ENCODE assay signal across 21 cellular contexts in genomic region chr3:114147281-114147680, GRCh38. TPM values are rescaled to one million over a fixed set of nuclear protein-coding genes. Genes with fewer than 3 reads are reported as not detected.
DNase-seq lines count a peak whose midpoint lies in the region; ATAC-seq, FAIRE-seq and TF ChIP-seq lines count a peak whose summit lies in the region.
"Had no signal": no experiment of that assay in that cellular context is flagged by ENCODE, and none has a peak within 500 bp of the region (broad histone marks: within the 10 kb centered on the region; RNA-seq: fewer than 3 reads in every experiment).

No MANE protein-coding gene starts in this region.

- H3K36me3 Mint-ChIP-seq in GM23338 (ENCODE audit: low read depth): no peaks in the 10 kb centered on the region

- no peak for TF ChIP-seq EP300 in H1 (IDR thresholded peaks at IDR 0.05; ENCODE audit: borderline replicate concordance in 1 of 2, low read depth in 2 of 2, low read length in 2 of 2)

- TF ChIP-seq POLR2A in H1 (IDR thresholded peaks at IDR 0.05; ENCODE audit: control extremely low read depth in 1 of 2, low read depth in 2 of 2, low read length in 2 of 2): no peak

- H3K14ac ChIP-seq in H1 (ENCODE audit: insufficient read length): no peak overlapping the region

- no peak overlapping the region for H4K5ac ChIP-seq in H1 (ENCODE audit: insufficient read length, low read depth, low read length)

- H3K4me2 ChIP-seq in GM23338 (no peak overlapping the region), H1 (ENCODE audit: insufficient read depth in 1 of 2, low read depth in 2 of 2, low read length in 2 of 2) (no peak overlapping the region)
- H3K4me2 ChIP-seq: BLaER1 treated with 17β-estradiol and CSF1 and Interleukin-3, amounts not matched to agents 10 nM and 100 nM had no signal

- H4K20me1 ChIP-seq in GM23338 (replicated peaks; ENCODE audit: insufficient read depth) (no peaks in the 10 kb centered on the region), H1 (replicated peaks in 1 of 2; ENCODE audit: control insufficient read depth in 1 of 2, insufficient read depth in 2 of 2, low read length in 2 of 2) (no peaks in the 10 kb centered on the region)
- H4K20me1 ChIP-seq: BLaER1 treated with 17β-estradiol and CSF1 and Interleukin-3, amounts not matched to agents 10 nM and 100 nM had no signal

- peak; percentile 84 for ATAC-seq in GM23338
- no peak for ATAC-seq in GM21381 (IDR thresholded peaks at IDR 0.05; ENCODE audit: unreplicated experiment)
- no peak for ATAC-seq in aorta (ENCODE audit: low FRiP score)

- H3K9me3 Mint-ChIP-seq in GM23338: no peaks in the 10 kb centered on the region; the same call in 2 of the 3 replicates
- H3K9me3 Mint-ChIP-seq: CD8-positive, alpha-beta memory T cell had no signal

- H3F3A ChIP-seq in GM23338 (replicated peaks; ENCODE audit: low read depth): no peaks in the 10 kb centered on the region

- H2BK15ac ChIP-seq in H1 (ENCODE audit: low read length): 0 out of 2 replicates have a peak overlapping the region, but pooled peaks have one; percentile 47

- 84% methylated on average over 9 of the region's 9 CpGs; no CpG with 5 or more reads in 1 of the 2 experiments for WGBS in H1 (ENCODE audit: extremely low coverage in 1 of 2, insufficient coverage in 1 of 2, insufficient read length in 1 of 2, insufficient replicate concordance in 2 of 2, low coverage in 1 of 2, low lambda C conversion rate in 2 of 2, missing lambda C conversion rate in 1 of 2), 2 experiments
- 92 to 94% methylated on average over 9 of the region's 9 CpGs for whole genome bisulfite sequencing in aorta, 2 donors

- H3K4me1 Mint-ChIP-seq in GM23338: peaks cover 23% of the 10 kb centered on the region

- H3K9me2 ChIP-seq in GM23338 (ENCODE audit: insufficient read depth): no peaks in the 10 kb centered on the region; the same call in 1 of the 2 replicates

- H3K9ac ChIP-seq in H1 (replicated peaks in 1 of 4; ENCODE audit: extremely low read depth in 1 of 4, low read depth in 3 of 4, low read length in 3 of 4): no peak overlapping the region
- H3K9ac ChIP-seq: BLaER1 treated with 17β-estradiol and CSF1 and Interleukin-3, amounts not matched to agents 10 nM and 100 nM had no signal

- no peak overlapping the region for H3K23ac ChIP-seq in H1 (ENCODE audit: insufficient read length)

- intact Hi-C loops in aorta (cut with DNase I): loop anchor here in 1 of 2 donors (5.0 kb wide), 2 partner anchors 65 to 400 kb away; partner anchors contain the start of genes ATP6V1A and NAA50

- H3K27me3 ChIP-seq in GM23338 (ENCODE audit: insufficient read depth) (no peaks in the 10 kb centered on the region), H1 (replicated peaks in 1 of 4; ENCODE audit: control insufficient read depth in 3 of 4, extremely low read depth in 1 of 4, insufficient read depth in 3 of 4, low read length in 3 of 4) (no peaks in the 10 kb centered on the region; a peak in 1 of 7 replicates), aorta (ENCODE audit: control insufficient read depth in 1 of 2, insufficient read depth in 2 of 2, low read length in 1 of 2) (no peaks in the 10 kb centered on the region)
- H3K27me3 ChIP-seq: BLaER1 treated with 17β-estradiol and CSF1 and Interleukin-3, amounts not matched to agents 10 nM and 100 nM; MG63 had no signal

- TF ChIP-seq RAD21 in H1 (IDR thresholded peaks at IDR 0.05 in 1 of 2, conservative IDR thresholded peaks at IDR 0.05 in 1 of 2; ENCODE audit: low read depth in 2 of 2, low read length in 2 of 2): peak; percentile 37 to 54

- no peak overlapping the region for H3K4me3 ChIP-seq in GM23338
- no peak overlapping the region for H3K4me3 ChIP-seq in H1 (ENCODE audit: extremely low read depth in 1 of 4, insufficient read depth in 2 of 4, low read depth in 3 of 4, low read length in 4 of 4)
- H3K4me3 ChIP-seq in aorta (ENCODE audit: low read length in 2 of 2): no peak overlapping the region
- H3K4me3 ChIP-seq: BLaER1 treated with 17β-estradiol and CSF1 and Interleukin-3, amounts not matched to agents 10 nM and 100 nM; MG63 had no signal

- no peak overlapping the region for H3K27ac Mint-ChIP-seq in GM23338
- H3K27ac Mint-ChIP-seq: CD8-positive, alpha-beta memory T cell had no signal

- TF ChIP-seq CTCF in 22Rv1 (IDR thresholded peaks at IDR 0.05): peak; percentile 46
- peak; percentile 38 to 61 for TF ChIP-seq CTCF in GM23338 (conservative IDR thresholded peaks at IDR 0.05; ENCODE audit: low read depth in 2 of 2)
- TF ChIP-seq CTCF in H1 (IDR thresholded peaks at IDR 0.05; ENCODE audit: control extremely low read depth in 1 of 3, insufficient read depth in 1 of 3, low read depth in 1 of 3, low read length in 3 of 3): peak; percentile 43 to 55 (median 51); a peak in 3 of 4 replicates

- H4K8ac ChIP-seq in H1 (ENCODE audit: extremely low read depth, insufficient read depth, low read length): no peak overlapping the region

- H4K91ac ChIP-seq in H1 (replicated peaks; ENCODE audit: insufficient read length, low read length): no peak overlapping the region

- peak overlapping the region; percentile 72; the same call in 1 of the 2 replicates for H3K18ac ChIP-seq in H1 (ENCODE audit: extremely low read depth, low read length)

- H2BK5ac ChIP-seq in H1 (ENCODE audit: low read depth, low read length): no peak overlapping the region

- H3K79me1 ChIP-seq in H1 (ENCODE audit: low read depth, low read length): no peaks in the 10 kb centered on the region

- peak overlapping the region; percentile 80; the same call in 1 of the 2 replicates for H2BK12ac ChIP-seq in H1 (ENCODE audit: low read depth, low read length)

- no peak overlapping the region for H2BK120ac ChIP-seq in H1 (replicated peaks; ENCODE audit: low read depth, low read length)

- H2AK5ac ChIP-seq in H1 (ENCODE audit: low read depth, low read length): no peak overlapping the region

- H3K27me3 Mint-ChIP-seq in GM23338 (ENCODE audit: insufficient read depth, low read depth, poor library complexity): no peaks in the 10 kb centered on the region
- H3K27me3 Mint-ChIP-seq: CD8-positive, alpha-beta memory T cell had no signal

- H2BK20ac ChIP-seq in H1 (ENCODE audit: low read length): no peak overlapping the region; the same call in 1 of the 2 replicates

- no peaks in the 10 kb centered on the region for H3K36me3 ChIP-seq in GM23338 (ENCODE audit: insufficient read depth)
- no peaks in the 10 kb centered on the region for H3K36me3 ChIP-seq in H1 (ENCODE audit: control insufficient read depth in 2 of 4, insufficient read depth in 4 of 4, low read length in 3 of 4)
- H3K36me3 ChIP-seq in aorta (ENCODE audit: control insufficient read depth in 1 of 2, insufficient read depth in 2 of 2, low read length in 1 of 2): no peaks in the 10 kb centered on the region
- H3K36me3 ChIP-seq: BLaER1 treated with 17β-estradiol and CSF1 and Interleukin-3, amounts not matched to agents 10 nM and 100 nM; MG63 had no signal

- H3K27ac ChIP-seq in 22Rv1 (no peak overlapping the region), GM23338 (ENCODE audit: low read depth) (no peak overlapping the region), H1 (ENCODE audit: low read depth, low read length) (no peak overlapping the region), aorta (ENCODE audit: low read depth in 1 of 2, low read length in 2 of 2) (no peak overlapping the region)
- H3K27ac ChIP-seq: BLaER1 treated with 17β-estradiol and CSF1 and Interleukin-3, amounts not matched to agents 10 nM and 100 nM had no signal

- H3K9me3 ChIP-seq in H1 (ENCODE audit: insufficient read depth in 2 of 2, low read depth in 1 of 2, low read length in 1 of 2) (no peaks in the 10 kb centered on the region), aorta (ENCODE audit: control insufficient read depth, low read length) (no peaks in the 10 kb centered on the region)
- H3K9me3 ChIP-seq: BLaER1 treated with 17β-estradiol and CSF1 and Interleukin-3, amounts not matched to agents 10 nM and 100 nM; MG63 had no signal

- CTCF ChIA-PET in H1 (lab: Charles Lee; ENCODE audit: partially characterized antibody): interaction anchor here (0.7 to 1.2 kb wide), 12 partner anchors 8 to 268 kb away, joined by 3 to 5 read pairs (median 3); partner anchors contain the start of gene DRD3

- H3K4ac ChIP-seq in H1 (replicated peaks; ENCODE audit: insufficient read length, low read depth, low read length): no peak overlapping the region

- no peak overlapping the region for H3K4me3 Mint-ChIP-seq in GM23338
- H3K4me3 Mint-ChIP-seq: CD8-positive, alpha-beta memory T cell had no signal

- no peaks in the 10 kb centered on the region for H3K23me2 ChIP-seq in H1 (ENCODE audit: low read depth, low read length)

- no peaks in the 10 kb centered on the region for H3K79me2 ChIP-seq in GM23338 (replicated peaks; ENCODE audit: insufficient read depth)
- no peaks in the 10 kb centered on the region for H3K79me2 ChIP-seq in H1 (ENCODE audit: control insufficient read depth in 1 of 2, insufficient read depth in 2 of 2, low read length in 2 of 2)

- POLR2A ChIA-PET in H1 (lab: Charles Lee; ENCODE audit: partially characterized antibody): interaction anchor here (0.5 kb wide), 1 partner anchor 325 kb away, joined by 5 read pairs; no protein-coding TSS in a partner anchor

- FAIRE-seq in H1 (lab: Jason Lieb, UNC) (peak; percentile 75), frontal cortex (lab: Jason Lieb, UNC) (no peak)

- H2AFZ ChIP-seq in GM23338 (no peak overlapping the region), H1 (ENCODE audit: low read length) (no peak overlapping the region)

- no peak overlapping the region for H3K56ac ChIP-seq in H1 (replicated peaks; ENCODE audit: insufficient read length, low read depth, low read length)

- peaks cover 16% of the 10 kb centered on the region for H3K4me1 ChIP-seq in GM23338 (ENCODE audit: insufficient read depth)
- H3K4me1 ChIP-seq in H1 (replicated peaks in 1 of 4; ENCODE audit: control insufficient read depth in 3 of 4, insufficient read depth in 4 of 4, low read length in 3 of 4): peaks cover 0 to 6% (median 1%) of the 10 kb centered on the region in 4 experiments; a peak in 2 of 7 replicates
- H3K4me1 ChIP-seq in aorta (ENCODE audit: control insufficient read depth in 1 of 2, insufficient read depth in 2 of 2, low read length in 2 of 2): peaks cover 3% of the 10 kb centered on the region in 2 donors
- H3K4me1 ChIP-seq: BLaER1 treated with 17β-estradiol and CSF1 and Interleukin-3, amounts not matched to agents 10 nM and 100 nM had no signal

- DNase-seq in GM23338 (ENCODE audit: low spot score) (peak; percentile 49), RPMI8226 (peak; percentile 6), H1 (ENCODE audit: low read depth in 1 of 2, low spot score in 2 of 2) (peak in 1 of 2 experiments; percentile 50), mesenteric fat pad (ENCODE audit: low spot score) (no peak), frontal cortex (ENCODE audit: low spot score in 2 of 2) (no peak), aorta (no peak)
- DNase-seq: CD8-positive, alpha-beta memory T cell; DMS79; IMR-90; MG63; NCI-H1092; NCI-H1436 treated with DMSO at 0.1 percent for 48 hours; NCI-H2081; NCI-H446 treated with DMSO at 0.1 percent for 48 hours; OCI-M1 had no signal

RNA-seq across cellular contexts. Expression of gene DRD3, which starts 31.6 kb away (rescaled TPM):
- total RNA-seq in GM23338 (2014; rRNA removed; shearing (Covaris generic)): 0.21 and 0.70 TPM in 2 replicates
- polyA plus RNA-seq in GM23338 (2016; fragmentation: Nextera tagmentation; extraction: Ambion mirVana): 0.65 TPM in 1 of 2 replicates, not detected in the other
- 0.32 and 0.34 TPM in 2 replicates for total RNA-seq in H1 (2021; fragmentation: NEBNext Ultra II Directional; extraction: Animal tissue kit (Norgen Biotek cat#: 25700))
- polyA plus RNA-seq in H1 (2011; rRNA removed): 1.2 and 1.3 TPM in 2 replicates
- 0.59 TPM for polyA plus RNA-seq in H1 (2011; cell fraction: cytosol; rRNA removed)
- 0.86 TPM for polyA plus RNA-seq in H1 (2011; cell fraction: nucleus; rRNA removed)
- 0.18 to 0.46 TPM (median 0.37 TPM) in 4 replicates for polyA plus RNA-seq in H1 (2012, experiment 1 of 2)
- polyA plus RNA-seq in H1 (2012, experiment 2 of 2): 0.28 TPM
- 1.0 TPM for polyA plus RNA-seq in H1 (2013, experiment 1 of 2)
- polyA plus RNA-seq in H1 (2013, experiment 2 of 2): 0.72 TPM
- 0.22 and 1.2 TPM in 2 replicates for polyA minus RNA-seq in H1 (2011; rRNA and poly(A)+ RNA removed)
- not detected for polyA minus RNA-seq in H1 (2011; cell fraction: cytosol; rRNA and poly(A)+ RNA removed)
- 1.2 TPM for polyA minus RNA-seq in H1 (2011; cell fraction: nucleus; rRNA and poly(A)+ RNA removed)
- not detected for total RNA-seq in mesenteric fat pad
- total RNA-seq in frontal cortex: 0.82 TPM
- not detected for total RNA-seq in aorta
- polyA plus RNA-seq in aorta: not detected
- total RNA-seq: A673, H4, HT-29, IMR-90 had no signal
- polyA plus RNA-seq: CD8-positive, alpha-beta memory T cell; IMR-90 had no signal

Comparison
In these comparisons a context has a peak if more than half of its experiments do, and no peak if none do; other contexts are left out.
1. DNase-seq: peak in GM23338 (single experiment) and RPMI8226 (single experiment); none in mesenteric fat pad (single experiment), frontal cortex (0 of 2) and aorta (0 of 2).
2. Peak in every context shown above with its lines, with median percentiles within 50 percentile points of each other: CTCF ChIP-seq.